28 cellular contexts compared by ENCODE assay signal in genomic region chr22:41315586-41315985, GRCh38.
"Had no signal": no experiment of that assay in that cellular context is flagged by ENCODE, and none has a peak within 500 bp of the region (broad histone marks: within the 10 kb centered on the region; RNA-seq: fewer than 3 reads in every experiment).

No MANE protein-coding gene starts in this region.

- H3K27me3 ChIP-seq: esophagus squamous epithelium, heart right ventricle, ovary, sigmoid colon, suprapubic skin, transverse colon had no signal

- DNase-seq: cortex of kidney; effector memory CD8-positive, alpha-beta T cell; erythroblast; esophagus squamous epithelium; foreskin melanocyte; glutamatergic neuron; heart right ventricle; hypothalamus; immature natural killer cell; islet precursor cell; kidney glomerular epithelial cell; left colon; left ventricle myocardium superior; lower lobe of right lung; naive thymus-derived CD8-positive, alpha-beta T cell; occipital lobe; ovary; posterior cingulate gyrus; psoas muscle; sigmoid colon; stimulated activated CD4-positive, alpha-beta T cell treated with anti-CD3 and anti-CD28 coated beads, Interleukin-2, amount 100 ng/mL, for 24 hours; stimulated activated CD4-positive, alpha-beta T cell treated with anti-CD3 and anti-CD28 coated beads, Interleukin-4, amount 100 ng/mL, for 24 hours; stimulated activated naive CD4-positive, alpha-beta T cell; stimulated activated naive CD8-positive, alpha-beta T cell treated with anti-CD3 and anti-CD28 coated beads, Interleukin-15, amount 100 ng/mL, for 72 hours; transverse colon had no signal

- FAIRE-seq: endometrium had no signal

- H3K4me3 ChIP-seq: esophagus squamous epithelium, heart right ventricle, lower lobe of right lung, ovary, psoas muscle, sigmoid colon, suprapubic skin, transverse colon had no signal

- H3K4me3 Mint-ChIP-seq: effector memory CD8-positive, alpha-beta T cell; immature natural killer cell; naive thymus-derived CD8-positive, alpha-beta T cell; stimulated activated naive CD8-positive, alpha-beta T cell treated with anti-CD3 and anti-CD28 coated beads, Interleukin-15, amount 100 ng/mL, for 72 hours had no signal

- H3K27me3 Mint-ChIP-seq: effector memory CD8-positive, alpha-beta T cell; naive thymus-derived CD8-positive, alpha-beta T cell; stimulated activated naive CD8-positive, alpha-beta T cell treated with anti-CD3 and anti-CD28 coated beads, Interleukin-15, amount 100 ng/mL, for 72 hours had no signal

- H3K27ac ChIP-seq: esophagus squamous epithelium, heart right ventricle, lower lobe of right lung, ovary, psoas muscle, sigmoid colon, suprapubic skin, transverse colon had no signal

- H3K4me1 ChIP-seq: esophagus squamous epithelium, lower lobe of right lung, sigmoid colon, suprapubic skin, transverse colon had no signal

- H3K9me3 ChIP-seq: esophagus squamous epithelium, heart right ventricle, lower lobe of right lung, ovary, psoas muscle, sigmoid colon, suprapubic skin, transverse colon had no signal

- H3K36me3 ChIP-seq: ovary, suprapubic skin, transverse colon had no signal

- ATAC-seq: effector memory CD8-positive, alpha-beta T cell; left colon; left ventricle myocardium superior; lower lobe of right lung; naive thymus-derived CD8-positive, alpha-beta T cell; right cardiac atrium; stimulated activated naive CD8-positive, alpha-beta T cell treated with anti-CD3 and anti-CD28 coated beads, Interleukin-15, amount 100 ng/mL, for 72 hours had no signal

- H3K27ac Mint-ChIP-seq: effector memory CD8-positive, alpha-beta T cell; stimulated activated naive CD8-positive, alpha-beta T cell treated with anti-CD3 and anti-CD28 coated beads, Interleukin-15, amount 100 ng/mL, for 72 hours had no signal

- H3K9me3 Mint-ChIP-seq: effector memory CD8-positive, alpha-beta T cell; immature natural killer cell; naive thymus-derived CD8-positive, alpha-beta T cell; stimulated activated naive CD8-positive, alpha-beta T cell treated with anti-CD3 and anti-CD28 coated beads, Interleukin-15, amount 100 ng/mL, for 72 hours had no signal
